In the genomic region with DNA sequence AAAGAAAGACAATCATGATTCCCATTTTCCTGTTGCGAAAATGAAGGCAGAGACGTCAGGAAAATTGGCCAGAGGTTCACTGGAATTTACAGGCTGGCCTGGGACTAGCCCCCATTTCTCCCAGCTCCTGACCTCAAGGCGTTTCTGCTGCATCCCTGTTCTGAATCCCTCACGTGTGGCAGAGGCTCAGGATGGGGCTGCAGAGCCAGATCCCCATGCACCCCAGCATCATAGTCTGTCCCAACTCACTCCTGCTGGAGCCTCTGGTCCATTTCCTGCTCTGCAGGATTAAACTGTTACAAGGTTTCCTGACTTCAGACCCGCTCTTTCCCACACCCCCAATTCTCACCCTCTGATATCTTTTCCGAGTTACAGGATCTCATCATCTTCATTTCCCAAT, we compare ENCODE assay signal across 28 cellular contexts. TPM values are rescaled to one million over a fixed set of nuclear protein-coding genes. Genes with fewer than 3 reads are reported as not detected.
DNase-seq lines count a peak whose midpoint lies in the region; ATAC-seq, FAIRE-seq and TF ChIP-seq lines count a peak whose summit lies in the region.
"Had no signal": no experiment of that assay in that cellular context is flagged by ENCODE, and none has a peak within 500 bp of the region (broad histone marks: within the 10 kb centered on the region; RNA-seq: fewer than 3 reads in every experiment).

No MANE protein-coding gene starts in this region.

- no peak overlapping the region for H2AFZ ChIP-seq in astrocyte (ENCODE audit: low read depth, low read length)

- H3K36me3 Mint-ChIP-seq in astrocyte (ENCODE audit: low read depth, unreplicated experiment), result peaks cover 2% of the 10 kb centered on the region

- peaks cover 9% of the 10 kb centered on the region for H4K20me1 ChIP-seq in astrocyte (ENCODE audit: insufficient read depth, low read length)

- ATAC-seq in gastrocnemius medialis (no peak), GM19324 (IDR thresholded peaks at IDR 0.05; ENCODE audit: low FRiP score, unreplicated experiment) (no peak)
- ATAC-seq: activated CD8-positive, alpha-beta T cell treated with anti-CD3 and anti-CD28 coated beads for 36 hours; effector memory CD8-positive, alpha-beta T cell had no signal

- H3K27me3 Mint-ChIP-seq in astrocyte (ENCODE audit: low read depth, unreplicated experiment), result peaks cover 4% of the 10 kb centered on the region

- no peak for DNase-seq in HAP-1 (ENCODE audit: low spot score in 2 of 2)
- no peak for DNase-seq in astrocyte (ENCODE audit: low read depth)
- DNase-seq in gastrocnemius medialis, result no peak
- no peak for DNase-seq in coronary artery (ENCODE audit: low spot score)
- no peak for DNase-seq in RPMI8226
- no peak for DNase-seq in brain microvascular endothelial cell
- DNase-seq: activated CD4-positive, CD25-positive, alpha-beta regulatory T cell; activated CD8-positive, alpha-beta T cell treated with anti-CD3 and anti-CD28 coated beads for 36 hours; activated naive CD4-positive, alpha-beta T cell; activated T-cell treated with anti-CD3 and anti-CD28 coated beads, Interleukin-2, amount 50 U/mL, for 1 hour; amniotic stem cell; CD4-positive, alpha-beta memory T cell; cerebellar nuclear complex; DND-41; effector memory CD8-positive, alpha-beta T cell; HCEC 1CT; mammary epithelial cell; NCI-H1105; NCI-H446 treated with DMSO at 0.1 percent for 48 hours; Peyer's patch; SK-N-SH; stimulated activated CD4-positive, alpha-beta T cell treated with anti-CD3 and anti-CD28 coated beads, Interleukin-2, amount 100 ng/mL, for 48 hours; stimulated activated naive CD4-positive, alpha-beta T cell treated with Interleukin-2 at 50 U/mL for 16 hours; T1000; trophoblast cell had no signal

- TF ChIP-seq CTCF in astrocyte (IDR thresholded peaks at IDR 0.05; ENCODE audit: insufficient read depth, low read depth, low read length) (no peak), gastrocnemius medialis (IDR thresholded peaks at IDR 0.05 in 4 of 5, conservative IDR thresholded peaks at IDR 0.05 in 1 of 5) (no peak), coronary artery (IDR thresholded peaks at IDR 0.05) (no peak), brain microvascular endothelial cell (IDR thresholded peaks at IDR 0.05; ENCODE audit: low read depth, low read length, missing control alignments) (no peak)

- H3K36me3 ChIP-seq in HAP-1 (replicated peaks) (no peaks in the 10 kb centered on the region; the same call in none of the 2 replicates), astrocyte (ENCODE audit: insufficient read depth, low read length) (no peaks in the 10 kb centered on the region), iPS-20b (ENCODE audit: insufficient read depth, low read depth, low read length) (peaks cover 34% of the 10 kb centered on the region), gastrocnemius medialis (no peaks in the 10 kb centered on the region), brain microvascular endothelial cell (replicated peaks) (no peaks in the 10 kb centered on the region)
- H3K36me3 ChIP-seq: Peyer's patch had no signal

- no peak overlapping the region for H3K27ac ChIP-seq in astrocyte (ENCODE audit: low read depth, low read length)
- H3K27ac ChIP-seq in iPS-20b (ENCODE audit: low read length), result peak overlapping the region; percentile 30
- peak overlapping the region; percentile 86 to 99 (median 98) for H3K27ac ChIP-seq in gastrocnemius medialis
- no peak overlapping the region for H3K27ac ChIP-seq in coronary artery
- no peak overlapping the region for H3K27ac ChIP-seq in brain microvascular endothelial cell

- in situ Hi-C loops in HAP-1 (cut with MboI; ENCODE audit: low sequenced_read_pairs) (loop anchor here (25.0 kb wide), 1 partner anchor 494 kb away; no protein-coding TSS in a partner anchor), gastrocnemius medialis (cut with MboI; ENCODE audit: low sequenced_read_pairs in 4 of 4) (loop anchor here in 2 of 4 donors (10.0 to 25.0 kb wide), 3 partner anchors 77 to 194 kb away; no protein-coding TSS in a partner anchor), brain microvascular endothelial cell (cut with HindIII; ENCODE audit: low pct_ligation_motif_present, low sequenced_read_pairs) (loop anchor here (25.0 kb wide), 1 partner anchor 144 kb away; no protein-coding TSS in a partner anchor)

- intact Hi-C loops in gastrocnemius medialis (cut with DNase I; ENCODE audit: low total_unique reads), result loop anchor here (5.0 to 10.0 kb wide), 2 partner anchors 49 to 1077 kb away; a partner anchor contains a TSS

- no peak for TF ChIP-seq POLR2A in gastrocnemius medialis (IDR thresholded peaks at IDR 0.05)

- H3K4me2 ChIP-seq in astrocyte (ENCODE audit: low read length), result peak overlapping the region; percentile 94
- H3K4me2 ChIP-seq: SK-N-SH had no signal

- H3K9me3 Mint-ChIP-seq in astrocyte (ENCODE audit: unreplicated experiment), result peaks cover 5% of the 10 kb centered on the region
- H3K9me3 Mint-ChIP-seq: activated CD8-positive, alpha-beta T cell treated with anti-CD3 and anti-CD28 coated beads for 36 hours; CD4-positive, alpha-beta memory T cell; effector memory CD8-positive, alpha-beta T cell had no signal

- H3K4me1 ChIP-seq in HAP-1 (peaks cover 27% of the 10 kb centered on the region), astrocyte (ENCODE audit: insufficient read depth, low read length) (peaks cover 26% of the 10 kb centered on the region), iPS-20b (ENCODE audit: insufficient read depth, low read length) (peaks cover 28% of the 10 kb centered on the region), gastrocnemius medialis (peaks cover 45 to 66% of the 10 kb centered on the region in 2 donors)

- peaks cover 5% of the 10 kb centered on the region for H3K79me2 ChIP-seq in astrocyte (ENCODE audit: insufficient read depth, low read length)

- H3K9ac ChIP-seq in astrocyte (ENCODE audit: low read length) (no peak overlapping the region), iPS-20b (ENCODE audit: low read depth, low read length) (peak overlapping the region; percentile 84; the same call in 1 of the 2 replicates)
- H3K9ac ChIP-seq: SK-N-SH had no signal

- no peak overlapping the region for H3K27ac Mint-ChIP-seq in astrocyte (ENCODE audit: unreplicated experiment)
- H3K27ac Mint-ChIP-seq: activated CD8-positive, alpha-beta T cell treated with anti-CD3 and anti-CD28 coated beads for 36 hours; effector memory CD8-positive, alpha-beta T cell had no signal

- no peak overlapping the region for H3K4me3 Mint-ChIP-seq in astrocyte (ENCODE audit: unreplicated experiment)
- H3K4me3 Mint-ChIP-seq: activated CD8-positive, alpha-beta T cell treated with anti-CD3 and anti-CD28 coated beads for 36 hours; effector memory CD8-positive, alpha-beta T cell had no signal

- H3K4me1 Mint-ChIP-seq in astrocyte (ENCODE audit: low read depth, unreplicated experiment), result peaks cover 11% of the 10 kb centered on the region

- no peaks in the 10 kb centered on the region for H3K9me3 ChIP-seq in HAP-1
- no peaks in the 10 kb centered on the region for H3K9me3 ChIP-seq in astrocyte (ENCODE audit: insufficient read depth, low read depth, low read length)
- no peaks in the 10 kb centered on the region for H3K9me3 ChIP-seq in iPS-20b (ENCODE audit: insufficient read depth, low read depth, low read length)
- H3K9me3 ChIP-seq in gastrocnemius medialis, result no peaks in the 10 kb centered on the region
- H3K9me3 ChIP-seq: Peyer's patch, SK-N-SH had no signal

- H3K27me3 ChIP-seq in HAP-1 (ENCODE audit: low read depth) (no peaks in the 10 kb centered on the region), astrocyte (ENCODE audit: insufficient read depth, low read length) (peaks cover 21% of the 10 kb centered on the region), iPS-20b (ENCODE audit: insufficient read depth, low read length) (peaks cover 13% of the 10 kb centered on the region), gastrocnemius medialis (no peaks in the 10 kb centered on the region), brain microvascular endothelial cell (replicated peaks) (no peaks in the 10 kb centered on the region)

- no peak for FAIRE-seq in astrocyte (lab: Jason Lieb, UNC)
- FAIRE-seq: islet of Langerhans had no signal

- H3K4me3 ChIP-seq in HAP-1 (peak overlapping the region; percentile 66; the same call in 1 of the 2 replicates), astrocyte (ENCODE audit: insufficient read depth, low read depth, low read length) (no peak overlapping the region), iPS-20b (ENCODE audit: low read length) (peak overlapping the region; percentile 83; the same call in 1 of the 2 replicates), gastrocnemius medialis (peak overlapping the region in 3 of 4 donors; percentile 80 to 93 (median 81)), coronary artery (no peak overlapping the region), brain microvascular endothelial cell (ENCODE audit: low read depth, low read length) (no peak overlapping the region)

RNA-seq across cellular contexts. Expression of a gene that starts 2.9 kb away (rescaled TPM):
- 9.3 TPM in 2 replicates for total RNA-seq in astrocyte
- 10 to 100 TPM; 41.9 to 89.2 (median 71.3) TPM for total RNA-seq in gastrocnemius medialis
- total RNA-seq: activated CD8-positive, alpha-beta T cell treated with anti-CD3 and anti-CD28 coated beads for 36 hours; CD4-positive, alpha-beta memory T cell had no signal

Comparison
In these comparisons a context has a peak if more than half of its experiments do, and no peak if none do; other contexts are left out.
1. H3K4me3 ChIP-seq: peak in HAP-1 (single experiment), iPS-20b (single experiment) and gastrocnemius medialis (3 of 4); none in astrocyte (single experiment), coronary artery (single experiment) and brain microvascular endothelial cell (single experiment).
2. H3K27ac ChIP-seq: peak in iPS-20b (single experiment) and gastrocnemius medialis (4 of 4); none in astrocyte (single experiment), coronary artery (0 of 2) and brain microvascular endothelial cell (single experiment).